27 cellular contexts compared by ENCODE assay signal in the genomic region with DNA sequence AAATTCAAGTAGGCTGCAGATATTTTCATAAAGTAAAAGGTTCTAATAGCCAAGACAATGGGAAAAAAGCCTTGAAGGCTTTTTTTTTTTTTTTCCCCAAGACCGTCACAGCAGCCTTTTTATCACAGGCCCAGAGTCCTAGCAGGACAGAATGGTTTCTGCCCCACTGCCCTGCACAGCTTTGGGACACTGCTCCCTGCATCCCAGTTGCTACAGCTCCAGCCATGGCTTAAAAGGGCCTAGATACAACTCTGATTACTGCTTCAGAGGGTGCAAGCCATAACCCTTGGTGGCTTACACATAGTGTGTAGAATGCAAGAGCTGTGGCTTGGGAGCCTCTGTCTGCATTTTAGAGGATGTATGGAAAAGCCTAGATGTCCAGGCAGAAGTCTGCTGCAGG.
DNase-seq lines count a peak whose midpoint lies in the region; TF ChIP-seq lines count a peak whose summit lies in the region.
"Had no signal": no experiment of that assay in that cellular context is flagged by ENCODE, and none has a peak within 500 bp of the region (broad histone marks: within the 10 kb centered on the region; RNA-seq: fewer than 3 reads in every experiment).

No MANE protein-coding gene starts in this region.

- H3K4me3 ChIP-seq in HEK293 (ENCODE audit: low read depth, low read length): no peak overlapping the region
- H3K4me3 ChIP-seq in OCI-LY7 (ENCODE audit: low read depth, low read length, poor library complexity, severe bottlenecking): no peak overlapping the region
- H3K4me3 ChIP-seq: A549; BLaER1; BLaER1 treated with 17β-estradiol and CSF1 and Interleukin-3, amounts not matched to agents 10 nM and 100 nM had no signal

- no peak for TF ChIP-seq CTCF in HEK293 (tag by site-specific recombination; IDR thresholded peaks at IDR 0.05)
- no peak for TF ChIP-seq CTCF in OCI-LY7 (conservative IDR thresholded peaks at IDR 0.05; ENCODE audit: low read length)

- H3K9me3 ChIP-seq in HEK293 (ENCODE audit: control insufficient read depth, insufficient read depth, low read depth, low read length): no peaks in the 10 kb centered on the region
- peaks cover 50% of the 10 kb centered on the region for H3K9me3 ChIP-seq in OCI-LY7 (ENCODE audit: low read length)

- no peaks in the 10 kb centered on the region for H3K36me3 ChIP-seq in HEK293 (ENCODE audit: control insufficient read depth in 2 of 2, insufficient read depth in 1 of 2, low read length in 2 of 2)
- H3K36me3 ChIP-seq in OCI-LY7 (ENCODE audit: insufficient read depth, low read length): no peaks in the 10 kb centered on the region
- H3K36me3 ChIP-seq: BE2C, BLaER1 had no signal

- no peak overlapping the region for H2AFZ ChIP-seq in OCI-LY7 (ENCODE audit: low read length)

- H3K4me1 ChIP-seq in HEK293 (ENCODE audit: control insufficient read depth, insufficient read depth, low read length): no peaks in the 10 kb centered on the region
- H3K4me1 ChIP-seq in OCI-LY7 (ENCODE audit: insufficient read depth, low read length, poor library complexity, severe bottlenecking): no peaks in the 10 kb centered on the region
- H3K4me1 ChIP-seq: A549, BE2C, Caco-2 had no signal

- H4K20me1 ChIP-seq in OCI-LY7 (ENCODE audit: insufficient read depth, low read length): no peaks in the 10 kb centered on the region
- H4K20me1 ChIP-seq: BLaER1; BLaER1 treated with 17β-estradiol and CSF1 and Interleukin-3, amounts not matched to agents 10 nM and 100 nM had no signal

- POLR2A ChIA-PET in HEK293 (lab: Yijun Ruan, JAX): no interaction called here
- POLR2A ChIA-PET in OCI-LY7 (lab: Charles Lee): interaction anchor here (0.7 kb wide), 3 partner anchors 99 to 858 kb away, joined by 3 to 4 read pairs (median 3); no protein-coding TSS in a partner anchor

- BruUV-seq in OCI-LY7 (replicated peaks; lab: Mats Ljungman, UMichigan): no TSS peak

- no peaks in the 10 kb centered on the region for H3K79me2 ChIP-seq in OCI-LY7 (ENCODE audit: insufficient read depth, low read depth, low read length)

- DNase-seq in OCI-LY7 (ENCODE audit: low spot score): no peak
- DNase-seq: 8988T; ACHN; AML-193; BE2C; C1 segment of cervical spinal cord; Caco-2; Calu3; CD4-positive, alpha-beta memory T cell; CD4-positive, alpha-beta T cell; CD4-positive, CD25-positive, alpha-beta regulatory T cell; CD8-positive, alpha-beta memory T cell; CD8-positive, alpha-beta T cell; COR-L47; DMS 273 treated with DMSO at 0.1 percent for 48 hours; DMS153; DMS53; DMS79; DMS79 treated with DMSO at 0.1 percent for 48 hours; DND-41; EL had no signal

- H3K4me2 ChIP-seq in OCI-LY7 (ENCODE audit: low read length): no peak overlapping the region
- H3K4me2 ChIP-seq: A549; BLaER1; BLaER1 treated with 17β-estradiol and CSF1 and Interleukin-3, amounts not matched to agents 10 nM and 100 nM had no signal

- intact Hi-C loops in OCI-LY7 (cut with micrococcal nuclease; ENCODE audit: unreplicated experiment): no loop called here

- H3K9me2 ChIP-seq in OCI-LY7 (ENCODE audit: insufficient read depth, low read length): no peaks in the 10 kb centered on the region

- H3K27ac ChIP-seq in HEK293 (ENCODE audit: extremely low read depth, low read depth, low read length): no peak overlapping the region
- no peak overlapping the region for H3K27ac ChIP-seq in OCI-LY7 (ENCODE audit: low read depth, low read length, poor library complexity, severe bottlenecking)
- H3K27ac ChIP-seq: 22Rv1; A549; BLaER1; BLaER1 treated with 17β-estradiol and CSF1 and Interleukin-3, amounts not matched to agents 10 nM and 100 nM; C4-2B had no signal

- CTCF ChIA-PET in HEK293 (lab: Yijun Ruan, JAX) (interaction anchor here (0.6 kb wide), 1 partner anchor 35 kb away, joined by 5 read pairs; no protein-coding TSS in a partner anchor), OCI-LY7 (lab: Charles Lee; ENCODE audit: unreplicated experiment) (no interaction called here)

TF ChIP-seq in HEK293, 187 proteins besides CTCF, POLR2A, EP300 and RAD21:
- peak; percentile 93 for TF ChIP-seq SETDB1 (IDR thresholded peaks at IDR 0.05; ENCODE audit: insufficient read length, low read length)
- TF ChIP-seq ZNF146 (tag by site-specific recombination; IDR thresholded peaks at IDR 0.05): no peak
- peak; percentile 96; the same call in 1 of the 2 replicates for TF ChIP-seq TRIM28 (IDR thresholded peaks at IDR 0.05; ENCODE audit: borderline replicate concordance, low read length)
- TF ChIP-seq ZNF585B (tag by site-specific recombination; IDR thresholded peaks at IDR 0.05): peak; percentile 76
